Comparison of ENCODE assay signal across 29 cellular contexts in the genomic region with DNA sequence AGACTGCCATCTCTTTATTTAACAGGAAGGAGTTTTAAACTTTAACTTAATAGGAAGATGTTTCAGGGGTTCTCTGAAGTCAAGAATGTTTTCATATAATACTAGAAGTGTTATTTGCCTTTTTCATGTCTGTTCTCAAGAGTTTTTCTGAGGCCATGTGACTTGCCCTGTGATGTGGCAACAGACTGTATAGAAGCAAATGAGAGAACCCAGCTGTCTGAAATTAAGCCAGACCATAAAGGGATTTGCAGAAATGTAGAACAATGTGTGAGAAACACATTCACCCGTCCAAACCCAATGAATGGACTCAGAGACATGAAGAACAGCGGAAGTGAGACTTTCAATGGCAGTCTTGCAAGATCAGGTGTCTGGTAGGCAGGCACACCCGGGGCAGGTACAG. TPM values are rescaled to one million over a fixed set of nuclear protein-coding genes. Genes with fewer than 3 reads are reported as not detected.
DNase-seq lines count a peak whose midpoint lies in the region; ATAC-seq lines count a peak whose summit lies in the region.
"Had no signal": no experiment of that assay in that cellular context is flagged by ENCODE, and none has a peak within 500 bp of the region (broad histone marks: within the 10 kb centered on the region; RNA-seq: fewer than 3 reads in every experiment).

No MANE protein-coding gene starts in this region.

- H3K27me3 ChIP-seq in naive thymus-derived CD4-positive, alpha-beta T cell (ENCODE audit: control insufficient read depth in 2 of 2, insufficient read depth in 2 of 2, low read length in 2 of 2) = no peaks in the 10 kb centered on the region
- H3K27me3 ChIP-seq: BLaER1, neutrophil, tibial nerve had no signal

- CTCF ChIA-PET in naive thymus-derived CD4-positive, alpha-beta T cell (lab: Charles Lee) = no interaction called here

- H3K36me3 ChIP-seq in naive thymus-derived CD4-positive, alpha-beta T cell (ENCODE audit: control insufficient read depth in 2 of 3, insufficient read depth in 3 of 3, low read length in 3 of 3) = no peaks in the 10 kb centered on the region
- H3K36me3 ChIP-seq: neutrophil had no signal

- intact Hi-C loops in activated CD4-positive, alpha-beta T cell treated with anti-CD3 and anti-CD28 coated beads, Interleukin-2, amount 10 ng/mL, durations not matched to agents 24 days and 14 days (cut with micrococcal nuclease) = no loop called here
- intact Hi-C loops in naive thymus-derived CD4-positive, alpha-beta T cell (cut with micrococcal nuclease) = no loop called here

- peaks cover 2% of the 10 kb centered on the region for H3K4me1 Mint-ChIP-seq in activated CD4-positive, alpha-beta T cell treated with anti-CD3 and anti-CD28 coated beads, Interleukin-2, amount 10 ng/mL, durations not matched to agents 24 days and 14 days
- H3K4me1 Mint-ChIP-seq in naive thymus-derived CD4-positive, alpha-beta T cell = peaks cover 7 to 81% (median 74%) of the 10 kb centered on the region in 7 donors

- no peak overlapping the region for H3K4me3 Mint-ChIP-seq in activated CD4-positive, alpha-beta T cell treated with anti-CD3 and anti-CD28 coated beads, Interleukin-2, amount 10 ng/mL, durations not matched to agents 24 days and 14 days
- H3K4me3 Mint-ChIP-seq in naive thymus-derived CD4-positive, alpha-beta T cell = peak overlapping the region in 8 of 10 donors; percentile 1 to 74 (median 58)
- H3K4me3 Mint-ChIP-seq: stimulated activated naive B cell treated with anti-CD40 and anti-IgM and Interleukin-4, amounts not matched to agents 10 μg/mL and 1 μg/mL and 100 μg/mL, for 72 hours had no signal

- DNase-seq in activated CD4-positive, alpha-beta T cell treated with anti-CD3 and anti-CD28 coated beads, Interleukin-2, amount 10 ng/mL, durations not matched to agents 24 days and 14 days = peak; percentile 36
- no peak for DNase-seq in activated CD4-positive, alpha-beta T cell treated with anti-CD3 and anti-CD28 coated beads, Interleukin-2, amount 50 U/mL, for 48 hours
- peak; percentile 68 for DNase-seq in Jurkat, Clone E6-1 (ENCODE audit: low read depth, low spot score)
- peak in 6 of 9 donors; percentile 28 to 56 (median 48) for DNase-seq in naive thymus-derived CD4-positive, alpha-beta T cell
- no peak for DNase-seq in CD1c-positive myeloid dendritic cell (ENCODE audit: extremely low spot score)
- no peak for DNase-seq in NK-92 treated with Interleukin-12 subunit alpha and Interleukin-12 subunit beta, amount 100 ng/mL, for 24 hours (lab: John Stamatoyannopoulos, UW)
- DNase-seq in LoVo (ENCODE audit: low spot score) = no peak
- DNase-seq: activated CD4-positive, alpha-beta T cell treated with anti-CD3 and anti-CD28 coated beads, Interleukin-2, amount 50 U/mL, for 1 hour; amygdala; dermis blood vessel endothelial cell; mammary epithelial cell; NCI-H1436 treated with DMSO at 0.1 percent for 48 hours; NCI-H2171; NCI-H526; small intestine; stimulated activated CD4-positive, alpha-beta T cell treated with anti-CD3 and anti-CD28 coated beads, Interleukin-2, amount 100 ng/mL, for 24 hours; stimulated activated naive B cell treated with anti-CD40 and anti-IgM and Interleukin-4, amounts not matched to agents 10 μg/mL and 1 μg/mL and 100 μg/mL, for 72 hours; T-helper 2 cell had no signal

- H3K4me3 ChIP-seq in Jurkat, Clone E6-1 (ENCODE audit: low read length) = no peak overlapping the region
- H3K4me3 ChIP-seq in naive thymus-derived CD4-positive, alpha-beta T cell (ENCODE audit: low read length) = no peak overlapping the region
- H3K4me3 ChIP-seq: BLaER1, SK-N-MC, tibial nerve had no signal

- H3K9me3 Mint-ChIP-seq in activated CD4-positive, alpha-beta T cell treated with anti-CD3 and anti-CD28 coated beads, Interleukin-2, amount 10 ng/mL, durations not matched to agents 24 days and 14 days = peaks cover 9% of the 10 kb centered on the region
- peaks cover 0 to 5% (median 2%) of the 10 kb centered on the region in 11 donors for H3K9me3 Mint-ChIP-seq in naive thymus-derived CD4-positive, alpha-beta T cell

- H3K4me1 ChIP-seq in naive thymus-derived CD4-positive, alpha-beta T cell (ENCODE audit: control insufficient read depth in 2 of 2, insufficient read depth in 2 of 2, low read length in 2 of 2) = peaks cover 0 to 5% of the 10 kb centered on the region in 2 donors
- H3K4me1 ChIP-seq: BLaER1 had no signal

- peaks cover 17% of the 10 kb centered on the region for H3K36me3 Mint-ChIP-seq in activated CD4-positive, alpha-beta T cell treated with anti-CD3 and anti-CD28 coated beads, Interleukin-2, amount 10 ng/mL, durations not matched to agents 24 days and 14 days (ENCODE audit: low read depth)
- H3K36me3 Mint-ChIP-seq in naive thymus-derived CD4-positive, alpha-beta T cell = peaks cover 7 to 46% (median 15%) of the 10 kb centered on the region in 5 donors

- H3K27ac Mint-ChIP-seq in activated CD4-positive, alpha-beta T cell treated with anti-CD3 and anti-CD28 coated beads, Interleukin-2, amount 10 ng/mL, durations not matched to agents 24 days and 14 days = no peak overlapping the region
- peak overlapping the region in 6 of 9 donors; percentile 37 to 82 (median 62) for H3K27ac Mint-ChIP-seq in naive thymus-derived CD4-positive, alpha-beta T cell
- H3K27ac Mint-ChIP-seq: activated T-helper 2 cell treated with anti-CD3 and anti-CD28 coated beads, Interferon-gamma antibody, Interleukin-2, Interleukin-4, amounts not matched to agents 10 μg/mL and 5 μg/mL and 100 μg/mL, durations not matched to agents 14 hours and 24 hours and 36 hours; stimulated activated naive B cell treated with anti-CD40 and anti-IgM and Interleukin-4, amounts not matched to agents 10 μg/mL and 1 μg/mL and 100 μg/mL, for 72 hours had no signal

- peaks cover 0 to 3% (median 0%) of the 10 kb centered on the region in 3 experiments for H3K9me3 ChIP-seq in naive thymus-derived CD4-positive, alpha-beta T cell (ENCODE audit: control insufficient read depth in 2 of 3, low read length in 3 of 3)
- H3K9me3 ChIP-seq: BLaER1, neutrophil, tibial nerve had no signal

- POLR2A ChIA-PET in naive thymus-derived CD4-positive, alpha-beta T cell (lab: Charles Lee) = no interaction called here

- H3K27ac ChIP-seq in naive thymus-derived CD4-positive, alpha-beta T cell (ENCODE audit: low read depth, low read length) = no peak overlapping the region
- H3K27ac ChIP-seq: BLaER1, neutrophil, SK-N-MC, tibial nerve, VCaP had no signal

- H3K27me3 Mint-ChIP-seq in activated CD4-positive, alpha-beta T cell treated with anti-CD3 and anti-CD28 coated beads, Interleukin-2, amount 10 ng/mL, durations not matched to agents 24 days and 14 days = no peaks in the 10 kb centered on the region
- H3K27me3 Mint-ChIP-seq in naive thymus-derived CD4-positive, alpha-beta T cell = no peaks in the 10 kb centered on the region
- H3K27me3 Mint-ChIP-seq: stimulated activated naive B cell treated with anti-CD40 and anti-IgM and Interleukin-4, amounts not matched to agents 10 μg/mL and 1 μg/mL and 100 μg/mL, for 72 hours had no signal

- peak; percentile 31 for ATAC-seq in esophagus mucosa
- ATAC-seq in naive thymus-derived CD4-positive, alpha-beta T cell = peak; percentile 60
- ATAC-seq: stimulated activated naive B cell treated with anti-CD40 and anti-IgM and Interleukin-4, amounts not matched to agents 10 μg/mL and 1 μg/mL and 100 μg/mL, for 72 hours had no signal

RNA-seq across cellular contexts. Expression of a gene that starts 23.8 kb away (rescaled TPM):
- 46.2 and 46.4 TPM in 2 replicates for total RNA-seq in activated CD4-positive, alpha-beta T cell treated with anti-CD3 and anti-CD28 coated beads, Interleukin-2, amount 10 ng/mL, durations not matched to agents 24 days and 14 days
- 66.5 TPM for polyA plus RNA-seq in Jurkat, Clone E6-1 (2012; ENCODE audit: insufficient read depth, insufficient read length)
- 27.2 TPM for total RNA-seq in esophagus mucosa
- total RNA-seq in naive thymus-derived CD4-positive, alpha-beta T cell = 10 to 100 TPM; 33.6 to 63.9 (median 45.2) TPM
- polyA plus RNA-seq in naive thymus-derived CD4-positive, alpha-beta T cell = 10 to 100 TPM; 22.2 to 25.8 TPM

RNA-seq across cellular contexts. Expression of a gene that starts 55.8 kb away (rescaled TPM):
- total RNA-seq in activated CD4-positive, alpha-beta T cell treated with anti-CD3 and anti-CD28 coated beads, Interleukin-2, amount 10 ng/mL, durations not matched to agents 24 days and 14 days = not detected in 2 replicates
- not detected for polyA plus RNA-seq in Jurkat, Clone E6-1 (2012; ENCODE audit: insufficient read depth, insufficient read length)
- not detected for total RNA-seq in esophagus mucosa
- total RNA-seq in naive thymus-derived CD4-positive, alpha-beta T cell = under 1 TPM in 1 of 5 experiments, not detected in 4; 0.24 TPM
- polyA plus RNA-seq in naive thymus-derived CD4-positive, alpha-beta T cell = not detected
- total RNA-seq: cardiac septum, glomerular endothelial cell, RPMI7951 had no signal
- polyA plus RNA-seq: endothelial cell of umbilical vein, small intestine had no signal

Comparison
In these comparisons a context has a peak if more than half of its experiments do, and no peak if none do; other contexts are left out.
1. DNase-seq: peak in activated CD4-positive, alpha-beta T cell treated with anti-CD3 and anti-CD28 coated beads, Interleukin-2, amount 10 ng/mL, durations not matched to agents 24 days and 14 days (single experiment), Jurkat, Clone E6-1 (single experiment) and naive thymus-derived CD4-positive, alpha-beta T cell (6 of 9); none in activated CD4-positive, alpha-beta T cell treated with anti-CD3 and anti-CD28 coated beads, Interleukin-2, amount 50 U/mL, for 48 hours (0 of 2), CD1c-positive myeloid dendritic cell (single experiment), NK-92 treated with Interleukin-12 subunit alpha and Interleukin-12 subunit beta, amount 100 ng/mL, for 24 hours (single experiment) and LoVo (single experiment).